Comparison of ENCODE assay signal across 8 cellular contexts in the genomic region with DNA sequence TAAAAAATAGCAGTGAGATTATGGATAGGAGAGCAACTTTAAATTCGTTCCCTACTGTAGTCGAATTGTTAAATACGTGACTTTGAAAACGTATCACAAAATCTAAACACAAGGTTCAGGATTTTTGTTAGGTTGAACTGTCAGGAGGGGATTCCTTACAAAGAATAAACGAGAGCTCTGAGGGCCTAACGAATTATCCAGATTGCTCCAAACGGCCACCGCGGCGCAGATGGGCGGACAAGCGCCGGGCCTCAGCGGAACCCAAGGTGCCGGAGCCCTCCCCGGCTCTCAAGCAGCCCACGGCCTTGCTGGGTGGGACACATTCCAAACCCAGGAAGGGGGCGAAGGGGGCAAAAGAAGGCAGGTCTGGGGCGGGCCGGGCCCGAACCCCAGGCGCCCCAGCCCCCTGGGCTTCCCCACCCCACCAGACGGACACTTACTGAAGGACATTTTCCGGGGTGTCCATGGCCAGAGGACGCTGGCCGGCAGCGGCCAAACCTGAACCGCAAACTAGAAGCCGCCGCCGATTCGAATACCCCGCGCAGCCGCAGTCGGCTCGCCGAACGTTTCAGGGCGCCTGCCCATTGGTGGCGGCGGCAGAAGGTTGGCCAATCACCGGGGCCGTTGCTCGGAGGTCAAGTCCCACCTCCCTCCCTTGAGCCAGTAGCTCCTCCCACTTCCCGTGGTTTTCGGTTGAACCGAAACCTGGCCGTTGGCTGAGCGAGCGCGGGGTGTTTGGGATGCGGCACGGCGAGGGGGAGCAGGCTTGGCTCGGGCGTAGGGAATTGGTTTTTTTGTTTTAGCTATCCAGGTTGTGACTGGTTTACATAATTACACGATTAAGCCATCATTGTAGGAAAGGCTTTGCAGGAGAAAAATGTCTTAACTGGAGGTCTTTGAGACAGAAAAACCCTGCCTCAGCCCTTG. TPM values are rescaled to one million over a fixed set of nuclear protein-coding genes. Genes with fewer than 3 reads are reported as not detected.
DNase-seq lines count a peak whose midpoint lies in the region; ATAC-seq and TF ChIP-seq lines count a peak whose summit lies in the region.

A gene (minus strand): TSS at position 534 of the 927 bp plus-strand sequence. CDS start 68 bp downstream, at position 466.

- TF ChIP-seq EP300 in gastroesophageal sphincter (IDR thresholded peaks at IDR 0.05) (no peak), suprapubic skin (IDR thresholded peaks at IDR 0.05) (no peak)

- peak within 1 kb of the TSS; percentile 92 for H3K4me3 Mint-ChIP-seq in activated naive CD4-positive, alpha-beta T cell treated with anti-CD3 and anti-CD28 coated beads for 36 hours

- no peaks in the 10 kb centered on the region for H3K9me3 Mint-ChIP-seq in activated naive CD4-positive, alpha-beta T cell treated with anti-CD3 and anti-CD28 coated beads for 36 hours

- H3K4me3 ChIP-seq in HFF-Myc (replicated peaks; ENCODE audit: low read depth, low read length) = peak within 1 kb of the TSS; percentile 76
- peak within 1 kb of the TSS; percentile 57 to 75 for H3K4me3 ChIP-seq in gastroesophageal sphincter
- H3K4me3 ChIP-seq in suprapubic skin = peak within 1 kb of the TSS; percentile 87

- H3K27me3 Mint-ChIP-seq in activated naive CD4-positive, alpha-beta T cell treated with anti-CD3 and anti-CD28 coated beads for 36 hours (ENCODE audit: low read depth) = no peaks in the 10 kb centered on the region

- H3K4me1 ChIP-seq in gastroesophageal sphincter (peaks cover 0 to 23% (median 12%) of the 10 kb centered on the region in 3 donors), suprapubic skin (peaks cover 20% of the 10 kb centered on the region)

- H3K27me3 ChIP-seq in gastroesophageal sphincter (peaks cover 7% of the 10 kb centered on the region), suprapubic skin (no peaks in the 10 kb centered on the region)

- intact Hi-C loops in activated naive CD4-positive, alpha-beta T cell treated with anti-CD3 and anti-CD28 coated beads for 36 hours (cut with micrococcal nuclease) = loop anchor here (2.0 to 5.0 kb wide), 3 partner anchors 71 to 445 kb away; a partner anchor contains a TSS

- TF ChIP-seq CTCF in HFF-Myc (IDR thresholded peaks at IDR 0.05; ENCODE audit: low read depth, low read length, missing control alignments) = no peak
- no peak for TF ChIP-seq CTCF in gastroesophageal sphincter (IDR thresholded peaks at IDR 0.05)
- no peak for TF ChIP-seq CTCF in suprapubic skin (IDR thresholded peaks at IDR 0.05)

- peaks cover 17% of the 10 kb centered on the region for H3K4me1 Mint-ChIP-seq in activated naive CD4-positive, alpha-beta T cell treated with anti-CD3 and anti-CD28 coated beads for 36 hours (ENCODE audit: low read depth)

- peak within 1 kb of the TSS; percentile 76 to 92 (median 88) for H3K27ac ChIP-seq in gastroesophageal sphincter
- H3K27ac ChIP-seq in suprapubic skin = peak within 1 kb of the TSS; percentile 49

- peaks cover 17% of the 10 kb centered on the region for H3K36me3 Mint-ChIP-seq in activated naive CD4-positive, alpha-beta T cell treated with anti-CD3 and anti-CD28 coated beads for 36 hours (ENCODE audit: low read depth)

- H3K36me3 ChIP-seq in gastroesophageal sphincter = no peaks in the 10 kb centered on the region
- H3K36me3 ChIP-seq in suprapubic skin = no peaks in the 10 kb centered on the region

- TF ChIP-seq POLR2A in gastroesophageal sphincter (IDR thresholded peaks at IDR 0.05) (peak; percentile 61 to 65), suprapubic skin (IDR thresholded peaks at IDR 0.05) (no peak)

- peak; percentile 100 for ATAC-seq in gastroesophageal sphincter

- DNase-seq in GM03348 (ENCODE audit: low spot score) (peak; percentile 100), HFF-Myc (ENCODE audit: extremely low read depth, low read depth) (peak; percentile 88), NAMALWA (ENCODE audit: low spot score) (peak; percentile 96), SK-N-DZ (ENCODE audit: low spot score) (peak; percentile 95), non-pigmented ciliary epithelial cell (ENCODE audit: low read depth) (peak; percentile 85), suprapubic skin (ENCODE audit: low spot score in 2 of 2) (peak; percentile 98 to 99)
- peak; percentile 98 for DNase-seq in activated naive CD4-positive, alpha-beta T cell treated with anti-CD3 and anti-CD28 coated beads for 36 hours

- H3K9me3 ChIP-seq in gastroesophageal sphincter (no peaks in the 10 kb centered on the region), suprapubic skin (no peaks in the 10 kb centered on the region)

- CTCF ChIA-PET in activated naive CD4-positive, alpha-beta T cell treated with anti-CD3 and anti-CD28 coated beads for 36 hours (lab: Charles Lee) = interaction anchor here (2.2 kb wide), 1 partner anchor 77 kb away, joined by 10 read pairs; no protein-coding TSS in a partner anchor

- WGBS in gastroesophageal sphincter (ENCODE audit: low coverage in 1 of 2), 2 donors = 0% methylated on average over 4 to 20 of the region's 58 CpGs
- under 1% methylated on average over 31 of the region's 58 CpGs for WGBS in suprapubic skin

- H3K27ac Mint-ChIP-seq in activated naive CD4-positive, alpha-beta T cell treated with anti-CD3 and anti-CD28 coated beads for 36 hours = peak within 1 kb of the TSS; percentile 93

RNA-seq across cellular contexts. Expression of the gene that starts here (rescaled TPM):
- polyA plus RNA-seq in SK-N-DZ (2014; cell fraction: cytosol; rRNA removed) = 55.5 and 65.5 TPM in 2 replicates
- polyA plus RNA-seq in SK-N-DZ (2014; cell fraction: nucleus; rRNA removed) = 42.2 and 45.1 TPM in 2 replicates
- total RNA-seq in activated naive CD4-positive, alpha-beta T cell treated with anti-CD3 and anti-CD28 coated beads for 36 hours = 100 to 1,000 TPM; 103 to 107 TPM
- total RNA-seq in gastroesophageal sphincter = 1 to 10 TPM in 2 of 4 donors, under 1 TPM in 1, not detected in 1; 0.40 to 2.3 (median 1.0) TPM
- 1 to 10 TPM; 1.2 to 7.7 (median 3.2) TPM for total RNA-seq in suprapubic skin

Comparison
In these comparisons a context has a peak if more than half of its experiments do, and no peak if none do; other contexts are left out.
1. Peak in every context shown above with its lines: DNase-seq, ATAC-seq, H3K4me3 ChIP-seq and H3K27ac ChIP-seq.
2. RNA of the gene that starts here (total RNA-seq): 103 to 107 TPM in activated naive CD4-positive, alpha-beta T cell treated with anti-CD3 and anti-CD28 coated beads for 36 hours; 1.2 to 7.7 TPM in suprapubic skin and 0.40 to 2.3 TPM in gastroesophageal sphincter; every median in the first group is over 10 times any median in the second.
3. POLR2A ChIP-seq: peak in gastroesophageal sphincter (2 of 2); none in suprapubic skin (0 of 2).